ENCODE assay signal across 1 cellular context in genomic region chr1:225700164-225700740, GRCh38.
A peak's percentile ranks its signal among the peaks of the same experiment; 100 is the strongest.
TF ChIP-seq lines count a peak whose summit lies in the region.

No MANE protein-coding gene starts in this region.

TF ChIP-seq in A549, 52 proteins besides CTCF, POLR2A, EP300 and RAD21 (continued from another document):
- peak; percentile 94; a peak in 4 of 5 replicates for TF ChIP-seq JUN (IDR thresholded peaks at IDR 0.05)
- peak; percentile 69 for TF ChIP-seq MYC (IDR thresholded peaks at IDR 0.05; ENCODE audit: borderline replicate concordance, low read length)
- TF ChIP-seq CEBPB (IDR thresholded peaks at IDR 0.05), result peak; percentile 92 to 95
- peak; percentile 66 for TF ChIP-seq HES2 (IDR thresholded peaks at IDR 0.05)
- TF ChIP-seq MAFK (IDR thresholded peaks at IDR 0.05; ENCODE audit: partially characterized antibody), result peak; percentile 42
